15 cellular contexts compared by ENCODE assay signal in genomic region chr1:22056921-22057320, GRCh38. TPM values are rescaled to one million over a fixed set of nuclear protein-coding genes. Genes with fewer than 3 reads are reported as not detected.
DNase-seq lines count a peak whose midpoint lies in the region; ATAC-seq and TF ChIP-seq lines count a peak whose summit lies in the region.
"Had no signal": no experiment of that assay in that cellular context is flagged by ENCODE, and none has a peak within 500 bp of the region (broad histone marks: within the 10 kb centered on the region; RNA-seq: fewer than 3 reads in every experiment).

No MANE protein-coding gene starts in this region.

- H3K27me3 Mint-ChIP-seq in activated T-cell treated with anti-CD3 and anti-CD28 coated beads, Interleukin-2, amount 50 U/mL, for 72 hours (ENCODE audit: low read depth) = no peaks in the 10 kb centered on the region
- no peaks in the 10 kb centered on the region for H3K27me3 Mint-ChIP-seq in stimulated activated naive B cell treated with anti-CD40 and anti-IgM and Interleukin-4, amounts not matched to agents 10 μg/mL and 1 μg/mL and 100 μg/mL, for 72 hours

- H3K27ac ChIP-seq in SU-DHL-6 (ENCODE audit: low read depth, low read length) (no peak overlapping the region), epithelial cell of prostate (peak overlapping the region; percentile 5)

- H3K9me2 ChIP-seq in SU-DHL-6 (replicated peaks; ENCODE audit: insufficient read depth, low read length) = no peaks in the 10 kb centered on the region

- peaks cover 91% of the 10 kb centered on the region for H3K79me2 ChIP-seq in SU-DHL-6 (ENCODE audit: insufficient read depth, low read length)

- H3K36me3 ChIP-seq in SU-DHL-6 (ENCODE audit: low read length) = no peaks in the 10 kb centered on the region
- H3K36me3 ChIP-seq in BE2C = no peaks in the 10 kb centered on the region

- H3K4me3 ChIP-seq in SU-DHL-6 (ENCODE audit: insufficient read depth, low read length, poor library complexity, severe bottlenecking) = no peak overlapping the region
- no peak overlapping the region for H3K4me3 ChIP-seq in BE2C (ENCODE audit: low read depth, low read length)
- H3K4me3 ChIP-seq: upper lobe of left lung had no signal

- H3K9ac ChIP-seq in SU-DHL-6 (ENCODE audit: low read length) = no peak overlapping the region

- peaks cover 43% of the 10 kb centered on the region for H4K20me1 ChIP-seq in SU-DHL-6 (ENCODE audit: low read depth, low read length)

- no peak for ATAC-seq in activated T-cell treated with anti-CD3 and anti-CD28 coated beads, Interleukin-2, amount 50 U/mL, for 72 hours (replicated peaks in 1 of 2)
- ATAC-seq in stimulated activated naive B cell treated with anti-CD40 and anti-IgM and Interleukin-4, amounts not matched to agents 10 μg/mL and 1 μg/mL and 100 μg/mL, for 72 hours (replicated peaks) = peak; percentile 23 to 26
- no peak for ATAC-seq in HG02623 (IDR thresholded peaks at IDR 0.05; ENCODE audit: unreplicated experiment)
- ATAC-seq: activated CD4-positive, CD25-positive, alpha-beta regulatory T cell treated with anti-CD3 and anti-CD28 coated beads, Interleukin-2, amount 50 U/mL, for 24 hours; heart left ventricle; Right ventricle myocardium inferior had no signal

- no peak for TF ChIP-seq CTCF in SU-DHL-6 (IDR thresholded peaks at IDR 0.05; ENCODE audit: insufficient read depth, low read length, poor library complexity, severe bottlenecking)
- TF ChIP-seq CTCF in BE2C (IDR thresholded peaks at IDR 0.05; ENCODE audit: low read depth, low read length) = no peak

- peak overlapping the region; percentile 78 to 89 for H3K4me3 Mint-ChIP-seq in activated T-cell treated with anti-CD3 and anti-CD28 coated beads, Interleukin-2, amount 50 U/mL, for 72 hours
- H3K4me3 Mint-ChIP-seq in stimulated activated naive B cell treated with anti-CD40 and anti-IgM and Interleukin-4, amounts not matched to agents 10 μg/mL and 1 μg/mL and 100 μg/mL, for 72 hours = peak overlapping the region; percentile 39 to 44

- no peaks in the 10 kb centered on the region for H3K9me3 Mint-ChIP-seq in activated T-cell treated with anti-CD3 and anti-CD28 coated beads, Interleukin-2, amount 50 U/mL, for 72 hours
- H3K9me3 Mint-ChIP-seq in stimulated activated naive B cell treated with anti-CD40 and anti-IgM and Interleukin-4, amounts not matched to agents 10 μg/mL and 1 μg/mL and 100 μg/mL, for 72 hours = no peaks in the 10 kb centered on the region

- H3K27ac Mint-ChIP-seq in activated T-cell treated with anti-CD3 and anti-CD28 coated beads, Interleukin-2, amount 50 U/mL, for 72 hours = peak overlapping the region; percentile 80
- H3K27ac Mint-ChIP-seq in stimulated activated naive B cell treated with anti-CD40 and anti-IgM and Interleukin-4, amounts not matched to agents 10 μg/mL and 1 μg/mL and 100 μg/mL, for 72 hours = peak overlapping the region; percentile 51

- peak overlapping the region; percentile 27 for H3K4me2 ChIP-seq in SU-DHL-6 (ENCODE audit: low read depth, low read length, poor library complexity, severe bottlenecking)

- H3F3A ChIP-seq in SU-DHL-6 (ENCODE audit: insufficient read depth) = peaks cover 10% of the 10 kb centered on the region; the same call in 1 of the 2 replicates

- no peaks in the 10 kb centered on the region for H3K9me3 ChIP-seq in SU-DHL-6 (ENCODE audit: insufficient read depth, low read length)
- H3K9me3 ChIP-seq in BE2C = no peaks in the 10 kb centered on the region
- H3K9me3 ChIP-seq: heart left ventricle, upper lobe of left lung had no signal

- H2AFZ ChIP-seq in SU-DHL-6 (ENCODE audit: low read depth, low read length, severe bottlenecking) = no peak overlapping the region

- peaks cover 18 to 50% of the 10 kb centered on the region in 2 donors for H3K36me3 Mint-ChIP-seq in activated T-cell treated with anti-CD3 and anti-CD28 coated beads, Interleukin-2, amount 50 U/mL, for 72 hours (ENCODE audit: insufficient read depth in 2 of 2)
- peaks cover 25 to 33% of the 10 kb centered on the region in 2 donors for H3K36me3 Mint-ChIP-seq in stimulated activated naive B cell treated with anti-CD40 and anti-IgM and Interleukin-4, amounts not matched to agents 10 μg/mL and 1 μg/mL and 100 μg/mL, for 72 hours

- H3K4me1 Mint-ChIP-seq in activated T-cell treated with anti-CD3 and anti-CD28 coated beads, Interleukin-2, amount 50 U/mL, for 72 hours (ENCODE audit: low read depth) = peaks cover 78% of the 10 kb centered on the region
- H3K4me1 Mint-ChIP-seq in stimulated activated naive B cell treated with anti-CD40 and anti-IgM and Interleukin-4, amounts not matched to agents 10 μg/mL and 1 μg/mL and 100 μg/mL, for 72 hours = peaks cover 22 to 68% of the 10 kb centered on the region in 2 donors

- no peaks in the 10 kb centered on the region for H3K4me1 ChIP-seq in BE2C

- no peak for DNase-seq in activated T-cell treated with anti-CD3 and anti-CD28 coated beads, Interleukin-2, amount 50 U/mL, for 72 hours
- no peak for DNase-seq in activated T-cell treated with anti-CD3 and anti-CD28 coated beads, Interleukin-2, amount 50 U/mL, for 1 hour
- DNase-seq in epithelial cell of prostate (ENCODE audit: low read depth, low spot score) (no peak), BE2C (no peak), NCI-H1930 (lab: John Stamatoyannopoulos, UW) (no peak)
- no peak for DNase-seq in stimulated activated naive B cell treated with anti-CD40 and anti-IgM and Interleukin-4, amounts not matched to agents 10 μg/mL and 1 μg/mL and 100 μg/mL, for 72 hours
- DNase-seq: GF-D8, heart left ventricle, upper lobe of left lung had no signal

- no peaks in the 10 kb centered on the region for H3K27me3 ChIP-seq in SU-DHL-6 (ENCODE audit: low read length)
- no peaks in the 10 kb centered on the region for H3K27me3 ChIP-seq in BE2C
- H3K27me3 ChIP-seq: heart left ventricle, upper lobe of left lung had no signal

RNA-seq across cellular contexts. Expression of gene CDC42, which starts 4.4 kb away (rescaled TPM):
- total RNA-seq in activated T-cell treated with anti-CD3 and anti-CD28 coated beads, Interleukin-2, amount 50 U/mL, for 72 hours = 100 to 1,000 TPM; 292 to 349 TPM
- 79.7 TPM for polyA plus RNA-seq in BE2C (2012; ENCODE audit: insufficient read depth, insufficient read length, low read depth)

RNA-seq across cellular contexts. Expression of gene CELA3A, which starts 55.5 kb away (rescaled TPM):
- total RNA-seq in activated T-cell treated with anti-CD3 and anti-CD28 coated beads, Interleukin-2, amount 50 U/mL, for 72 hours = not detected
- not detected for polyA plus RNA-seq in BE2C (2012; ENCODE audit: insufficient read depth, insufficient read length, low read depth)
- total RNA-seq: lung microvascular endothelial cell, renal cortical epithelial cell, Right ventricle myocardium inferior had no signal

Comparison
In these comparisons a context has a peak if more than half of its experiments do, and no peak if none do; other contexts are left out.
1. ATAC-seq: peak in stimulated activated naive B cell treated with anti-CD40 and anti-IgM and Interleukin-4, amounts not matched to agents 10 μg/mL and 1 μg/mL and 100 μg/mL, for 72 hours (2 of 2); none in activated T-cell treated with anti-CD3 and anti-CD28 coated beads, Interleukin-2, amount 50 U/mL, for 72 hours (0 of 2) and HG02623 (single experiment).